8 cellular contexts compared by ENCODE assay signal in the genomic region with DNA sequence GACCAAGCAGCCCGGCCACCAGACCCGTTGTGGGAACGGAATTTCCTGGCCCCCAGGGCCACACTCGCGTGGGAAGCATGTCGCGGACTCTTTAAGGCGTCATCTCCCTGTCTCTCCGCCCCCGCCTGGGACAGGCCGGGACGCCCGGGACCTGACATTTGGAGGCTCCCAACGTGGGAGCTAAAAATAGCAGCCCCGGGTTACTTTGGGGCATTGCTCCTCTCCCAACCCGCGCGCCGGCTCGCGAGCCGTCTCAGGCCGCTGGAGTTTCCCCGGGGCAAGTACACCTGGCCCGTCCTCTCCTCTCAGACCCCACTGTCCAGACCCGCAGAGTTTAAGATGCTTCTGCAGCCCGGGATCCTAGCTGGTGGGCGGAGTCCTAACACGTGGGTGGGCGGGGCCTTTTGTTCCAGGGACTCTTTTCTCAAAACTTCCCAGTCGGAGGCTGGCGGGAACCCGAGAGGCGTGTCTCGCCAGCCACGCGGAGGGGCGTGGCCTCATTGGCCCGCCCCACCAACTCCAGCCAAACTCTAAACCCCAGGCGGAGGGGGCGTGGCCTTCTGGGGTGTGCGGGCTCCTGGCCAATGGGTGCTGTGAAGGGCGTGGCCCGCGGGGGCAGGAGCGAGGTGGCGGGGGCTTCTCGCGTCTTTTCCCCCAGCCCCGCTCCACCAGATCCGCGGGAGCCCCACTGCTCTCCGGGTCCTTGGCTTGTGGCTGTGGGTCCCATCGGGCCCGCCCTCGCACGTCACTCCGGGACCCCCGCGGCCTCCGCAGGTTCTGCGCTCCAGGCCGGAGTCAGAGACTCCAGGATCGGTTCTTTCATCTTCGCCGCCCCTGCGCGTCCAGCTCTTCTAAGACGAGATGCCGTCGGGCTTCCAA. TPM values are rescaled to one million over a fixed set of nuclear protein-coding genes. Genes with fewer than 3 reads are reported as not detected.
DNase-seq lines count a peak whose midpoint lies in the region; ATAC-seq and TF ChIP-seq lines count a peak whose summit lies in the region.

A gene (plus strand): TSS at position 645 of the 879 bp plus-strand sequence. CDS start 217 bp downstream, at position 862.

- DNase-seq in G401 (ENCODE audit: low spot score) (peak; percentile 74), NCI-H345 (lab: John Stamatoyannopoulos, UW) (peak; percentile 88), choroid plexus epithelial cell (ENCODE audit: low read depth) (peak; percentile 96), kidney epithelial cell (ENCODE audit: low read depth) (peak; percentile 62)
- peak; percentile 95 for DNase-seq in activated CD4-positive, alpha-beta T cell treated with anti-CD3 and anti-CD28 coated beads for 48 hours
- DNase-seq in stimulated activated CD4-positive, alpha-beta T cell treated with anti-CD3 and anti-CD28 coated beads, Interleukin-12 subunit alpha, Interleukin-12 subunit beta, amount 100 ng/mL, for 48 hours (ENCODE audit: low read depth in 2 of 3, low spot score in 1 of 3), result peak; percentile 86 to 92 (median 87)

- H3K4me3 ChIP-seq in choroid plexus epithelial cell (ENCODE audit: low read depth, low read length) (peak within 1 kb of the TSS; percentile 54), kidney epithelial cell (ENCODE audit: low read depth, low read length) (peak within 1 kb of the TSS; percentile 31)

- H3K27me3 ChIP-seq in kidney epithelial cell (ENCODE audit: control insufficient read depth, insufficient read depth, low read length), result peaks cover 40% of the 10 kb centered on the region

- in situ Hi-C loops in G401 (cut with HindIII; ENCODE audit: low sequenced_read_pairs), result no loop called here

- no peak for TF ChIP-seq CTCF in choroid plexus epithelial cell (conservative IDR thresholded peaks at IDR 0.05; ENCODE audit: low read depth, low read length)
- no peak for TF ChIP-seq CTCF in kidney epithelial cell (IDR thresholded peaks at IDR 0.05; ENCODE audit: insufficient read depth, low read length, poor library complexity, severe bottlenecking)

- H3K36me3 ChIP-seq in kidney epithelial cell (ENCODE audit: control insufficient read depth, insufficient read depth, low read length), result no peaks in the 10 kb centered on the region

- ATAC-seq in HG02870 (IDR thresholded peaks at IDR 0.05; ENCODE audit: unreplicated experiment), result peak; percentile 77
- ATAC-seq in HG02610 (IDR thresholded peaks at IDR 0.05; ENCODE audit: unreplicated experiment), result no peak

RNA-seq across cellular contexts. Expression of the gene that starts here (rescaled TPM):
- 2.3 and 2.7 TPM in 2 replicates for total RNA-seq in G401 (2014; rRNA removed; shearing (Covaris generic))
- 0.38 and 1.1 TPM in 2 replicates for total RNA-seq in kidney epithelial cell
